Comparison of ENCODE assay signal across 39 cellular contexts in genomic region chr11:7034019-7034418, GRCh38. TPM values are rescaled to one million over a fixed set of nuclear protein-coding genes. Genes with fewer than 3 reads are reported as not detected.
"Had no signal": no experiment of that assay in that cellular context is flagged by ENCODE, and none has a peak within 500 bp of the region (broad histone marks: within the 10 kb centered on the region; RNA-seq: fewer than 3 reads in every experiment).

No MANE protein-coding gene starts in this region.

- H3K36me3 ChIP-seq: MG63 had no signal

- H3K9me3 ChIP-seq: MG63 had no signal

- H3K27me3 ChIP-seq: MG63 had no signal

- H3K4me3 ChIP-seq: MG63 had no signal

- DNase-seq: Karpas-422, Kasumi-1, MG63, MM.1S, MV-4-11, NCI-H1048, NCI-H1092, NCI-H1092 treated with DMSO at 0.1 percent for 48 hours, NCI-H1105, NCI-H1105 treated with DMSO at 0.1 percent for 48 hours, NCI-H1417, NCI-H1417 treated with DMSO at 0.1 percent for 48 hours, NCI-H1436, NCI-H1436 treated with DMSO at 0.1 percent for 48 hours, NCI-H146, NCI-H1694, NCI-H1694 treated with DMSO at 0.1 percent for 48 hours, NCI-H187, NCI-H187 treated with DMSO at 0.1 percent for 48 hours, NCI-H1930, NCI-H2029, NCI-H2029 treated with DMSO at 0.1 percent for 48 hours, NCI-H2081, NCI-H2081 treated with DMSO at 0.1 percent for 48 hours, NCI-H2107, NCI-H2171, NCI-H2171 treated with DMSO at 0.1 percent for 48 hours, NCI-H2227 treated with DMSO at 0.1 percent for 48 hours, NCI-H226, NCI-H345, NCI-H446, NCI-H446 treated with DMSO at 0.1 percent for 48 hours, NCI-H510A, NCI-H510A treated with DMSO at 0.1 percent for 48 hours, NCI-H524 had no signal

RNA-seq across cellular contexts. Expression of gene NLRP14, which starts 13.7 kb away (rescaled TPM):
- total RNA-seq: LHCN-M2, M059J, MCF 10A had no signal

RNA-seq across cellular contexts. Expression of gene RBMXL2, which starts 54.8 kb away (rescaled TPM):
- total RNA-seq: LHCN-M2, M059J, MCF 10A, NCI-H460 had no signal
